ENCODE assay signal across 9 cellular contexts in the genomic region with DNA sequence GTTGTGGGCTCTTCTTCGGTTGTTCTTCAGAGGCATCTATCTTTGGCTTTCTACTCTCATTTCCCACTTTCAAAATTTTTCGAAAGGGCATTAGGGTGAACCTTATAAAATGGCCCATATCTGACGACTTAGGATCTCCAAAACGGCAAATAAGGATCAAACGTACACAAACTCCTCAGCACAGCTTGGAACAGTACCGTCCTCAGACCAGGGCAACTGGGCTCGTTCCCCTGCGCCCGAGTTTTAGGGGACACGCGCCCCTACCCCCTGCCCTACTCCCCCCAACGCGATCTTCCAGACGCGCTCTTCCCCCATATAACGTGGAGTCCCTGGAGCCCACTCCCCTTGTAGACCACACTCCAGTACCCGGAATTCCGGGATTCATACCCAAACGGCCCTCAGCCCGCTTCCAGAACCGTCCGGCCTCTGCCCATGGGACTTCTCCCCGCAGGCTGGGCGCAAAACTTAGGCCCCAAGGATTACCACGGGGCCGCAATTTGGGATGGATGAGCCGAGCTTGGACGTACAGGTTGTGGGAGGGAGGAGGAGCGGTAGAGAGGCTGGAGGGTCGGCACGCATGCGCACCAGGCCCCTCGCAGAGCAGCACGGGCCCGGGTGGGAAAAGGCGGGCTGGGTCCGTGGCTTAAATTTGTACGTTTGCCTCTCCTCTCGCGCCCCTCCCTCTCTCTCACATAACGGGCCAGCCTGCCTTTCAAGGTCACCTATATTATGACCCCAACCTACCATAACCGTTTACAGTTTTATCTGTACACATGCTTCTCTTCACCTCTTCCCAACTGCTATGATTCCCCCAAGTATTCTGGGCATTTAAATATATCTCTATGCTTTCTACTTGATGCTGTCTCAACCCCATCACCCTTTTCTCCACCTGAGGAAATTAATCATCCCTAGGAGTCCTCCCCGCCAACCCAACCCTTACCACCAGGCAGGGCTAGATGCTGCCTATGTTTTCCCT. TPM values are rescaled to one million over a fixed set of nuclear protein-coding genes. Genes with fewer than 3 reads are reported as not detected.
DNase-seq lines count a peak whose midpoint lies in the region; ATAC-seq, FAIRE-seq and TF ChIP-seq lines count a peak whose summit lies in the region.
"Had no signal": no experiment of that assay in that cellular context is flagged by ENCODE, and none has a peak within 500 bp of the region (broad histone marks: within the 10 kb centered on the region; RNA-seq: fewer than 3 reads in every experiment).

No MANE protein-coding gene starts in this region.

- H3K27me3 ChIP-seq in SK-N-SH (ENCODE audit: insufficient read depth) = no peaks in the 10 kb centered on the region
- no peaks in the 10 kb centered on the region for H3K27me3 ChIP-seq in keratinocyte (ENCODE audit: control insufficient read depth, extremely low read depth, insufficient read depth, low read length)

- H4K20me1 ChIP-seq in SK-N-SH (ENCODE audit: insufficient read depth) (no peaks in the 10 kb centered on the region), keratinocyte (ENCODE audit: control insufficient read depth, extremely low read depth, insufficient read depth, low read length) (no peaks in the 10 kb centered on the region)

- H3K9me1 ChIP-seq in keratinocyte (ENCODE audit: control insufficient read depth, extremely low read depth, insufficient read depth, low read length) = no peaks in the 10 kb centered on the region

- 60% methylated on average over 41 of the region's 43 CpGs for WGBS in SK-N-SH (ENCODE audit: low lambda C conversion rate)

- H3K4me2 ChIP-seq in SK-N-SH (peak overlapping the region; percentile 75), keratinocyte (ENCODE audit: control insufficient read depth, extremely low read depth, insufficient read depth, low read depth, low read length) (peak overlapping the region; percentile 72)

- no peak for FAIRE-seq in keratinocyte (lab: Jason Lieb, UNC)
- FAIRE-seq: colon had no signal

- no peaks in the 10 kb centered on the region; the same call in 1 of the 2 replicates for H3K79me2 ChIP-seq in SK-N-SH (ENCODE audit: insufficient read depth)
- no peaks in the 10 kb centered on the region for H3K79me2 ChIP-seq in keratinocyte (ENCODE audit: control insufficient read depth, insufficient read depth, low read length)

- peak overlapping the region; percentile 70 for H3K9ac ChIP-seq in SK-N-SH
- H3K9ac ChIP-seq in keratinocyte (ENCODE audit: control insufficient read depth, extremely low read depth, insufficient read depth, low read length) = peak overlapping the region; percentile 26

- H2AFZ ChIP-seq in SK-N-SH (ENCODE audit: low read depth) (peak overlapping the region; percentile 89), keratinocyte (ENCODE audit: control insufficient read depth, low read length) (peak overlapping the region; percentile 77)

- no peaks in the 10 kb centered on the region for H3K36me3 ChIP-seq in SK-N-SH (replicated peaks in 1 of 2; ENCODE audit: control insufficient read depth in 1 of 2, insufficient read depth in 2 of 2, low read length in 1 of 2)
- no peaks in the 10 kb centered on the region for H3K36me3 ChIP-seq in keratinocyte (ENCODE audit: control insufficient read depth in 2 of 2, extremely low read depth in 1 of 2, insufficient read depth in 2 of 2, low read length in 2 of 2)

- no peaks in the 10 kb centered on the region for H3K36me3 Mint-ChIP-seq in activated naive CD8-positive, alpha-beta T cell treated with anti-CD3 and anti-CD28 coated beads, Interleukin-2, amount 50 U/mL, for 24 hours (ENCODE audit: low read depth)

- no peak for TF ChIP-seq EP300 in SK-N-SH (IDR thresholded peaks at IDR 0.05; ENCODE audit: borderline replicate concordance in 1 of 2, low read depth in 1 of 2, low read length in 1 of 2)

- dilution Hi-C loops in keratinocyte (cut with MboI; ENCODE audit: extremely low pct_ligation_motif_present, low sequenced_read_pairs) = no loop called here

- H3K4me1 ChIP-seq in SK-N-SH (ENCODE audit: control insufficient read depth in 1 of 2, insufficient read depth in 2 of 2, low read depth in 1 of 2, low read length in 1 of 2) (peaks cover 0 to 14% of the 10 kb centered on the region in 2 experiments; a peak in 3 of 4 replicates), keratinocyte (ENCODE audit: control insufficient read depth, extremely low read depth, insufficient read depth, low read length) (no peaks in the 10 kb centered on the region)

- peaks cover 18% of the 10 kb centered on the region for H3F3A ChIP-seq in SK-N-SH (replicated peaks; ENCODE audit: insufficient read depth)

- ATAC-seq in GM18867 (IDR thresholded peaks at IDR 0.05; ENCODE audit: unreplicated experiment) = peak; percentile 70
- ATAC-seq in HG03064 (IDR thresholded peaks at IDR 0.05; ENCODE audit: low read depth, unreplicated experiment) = peak; percentile 74
- ATAC-seq in activated naive CD8-positive, alpha-beta T cell treated with anti-CD3 and anti-CD28 coated beads, Interleukin-2, amount 50 U/mL, for 24 hours = peak; percentile 85
- ATAC-seq in GM21526 (IDR thresholded peaks at IDR 0.05; ENCODE audit: low FRiP score, unreplicated experiment) = no peak
- ATAC-seq in GM18873 (IDR thresholded peaks at IDR 0.05; ENCODE audit: low FRiP score, unreplicated experiment) = no peak

- no peak for TF ChIP-seq CTCF in SK-N-SH (IDR thresholded peaks at IDR 0.05)
- TF ChIP-seq CTCF in keratinocyte (optimal IDR thresholded peaks at IDR 0.05 in 1 of 3, IDR thresholded peaks at IDR 0.05 in 1 of 3, conservative IDR thresholded peaks at IDR 0.05 in 1 of 3; ENCODE audit: extremely low read depth in 1 of 3, insufficient read depth in 2 of 3, low read length in 3 of 3) = no peak

- H3K27ac ChIP-seq in SK-N-SH (ENCODE audit: low read depth in 2 of 2, low read length in 1 of 2) (peak overlapping the region in 1 of 2 experiments; percentile 55; a peak in 1 of 4 replicates), keratinocyte (ENCODE audit: control insufficient read depth, insufficient read depth, low read length) (no peak overlapping the region)

- no peaks in the 10 kb centered on the region for H3K9me2 ChIP-seq in SK-N-SH

- no peak for TF ChIP-seq RAD21 in SK-N-SH (IDR thresholded peaks at IDR 0.05; ENCODE audit: low read length)

- peaks cover 3% of the 10 kb centered on the region for H3K27me3 Mint-ChIP-seq in activated naive CD8-positive, alpha-beta T cell treated with anti-CD3 and anti-CD28 coated beads, Interleukin-2, amount 50 U/mL, for 24 hours

- peak overlapping the region; percentile 60 to 62 for H3K4me3 ChIP-seq in SK-N-SH (ENCODE audit: low read depth in 2 of 2, low read length in 1 of 2)
- peak overlapping the region; percentile 34 to 55 (median 36) for H3K4me3 ChIP-seq in keratinocyte (ENCODE audit: control insufficient read depth in 2 of 3, extremely low read depth in 1 of 3, insufficient read depth in 2 of 3, low read depth in 1 of 3, low read length in 3 of 3)

- H3K9me3 Mint-ChIP-seq in activated naive CD8-positive, alpha-beta T cell treated with anti-CD3 and anti-CD28 coated beads, Interleukin-2, amount 50 U/mL, for 24 hours = no peaks in the 10 kb centered on the region

- CTCF ChIA-PET in SK-N-SH (lab: Yijun Ruan, JAX) = interaction anchor here (2.2 kb wide), 1 partner anchor 13 kb away, joined by 8 read pairs; no protein-coding TSS in a partner anchor

- peak overlapping the region; percentile 71 for H3K4me3 Mint-ChIP-seq in activated naive CD8-positive, alpha-beta T cell treated with anti-CD3 and anti-CD28 coated beads, Interleukin-2, amount 50 U/mL, for 24 hours

- peaks cover 8% of the 10 kb centered on the region for H3K4me1 Mint-ChIP-seq in activated naive CD8-positive, alpha-beta T cell treated with anti-CD3 and anti-CD28 coated beads, Interleukin-2, amount 50 U/mL, for 24 hours

- POLR2A ChIA-PET in SK-N-SH (lab: Yijun Ruan, JAX) = interaction anchor here (2.1 kb wide), 1 partner anchor 18 kb away, joined by 7 read pairs; a partner anchor contains a TSS

- H3K27ac Mint-ChIP-seq in activated naive CD8-positive, alpha-beta T cell treated with anti-CD3 and anti-CD28 coated beads, Interleukin-2, amount 50 U/mL, for 24 hours = peak overlapping the region; percentile 87

- H3K9me3 ChIP-seq in SK-N-SH = no peaks in the 10 kb centered on the region
- H3K9me3 ChIP-seq in keratinocyte (ENCODE audit: control insufficient read depth, low read depth, low read length) = no peaks in the 10 kb centered on the region

- peak; percentile 81 for DNase-seq in SK-N-SH
- DNase-seq in activated naive CD8-positive, alpha-beta T cell treated with anti-CD3 and anti-CD28 coated beads, Interleukin-2, amount 50 U/mL, for 24 hours = peak; percentile 78
- DNase-seq in keratinocyte (ENCODE audit: low read depth, low spot score) = no peak
- peak; percentile 71 for DNase-seq in stimulated activated CD4-positive, alpha-beta T cell treated with anti-CD3 and anti-CD28 coated beads, Interleukin-1b, Interleukin-23, amount 100 ng/mL, for 48 hours

RNA-seq across cellular contexts. Expression of a gene that starts 3.4 kb away (rescaled TPM):
- polyA plus RNA-seq in SK-N-SH (2012; rRNA removed) = 3.9 and 4.1 TPM in 2 replicates
- polyA plus RNA-seq in SK-N-SH (2012; cell fraction: cytosol; rRNA removed) = 4.5 and 4.9 TPM in 2 replicates
- polyA plus RNA-seq in SK-N-SH (2012; cell fraction: nucleus; rRNA removed) = 4.3 and 5.0 TPM in 2 replicates
- polyA plus RNA-seq in keratinocyte = 0.09 to 0.54 TPM (median 0.31 TPM) in 3 replicates
- polyA plus RNA-seq in keratinocyte (2011; ENCODE audit: low read depth) = 0.81 TPM
- 0.13 and 0.22 TPM in 2 replicates for polyA plus RNA-seq in keratinocyte (2011; cell fraction: cytosol; rRNA removed)
- 0.23 and 0.37 TPM in 2 replicates for polyA plus RNA-seq in keratinocyte (2011; cell fraction: nucleus; rRNA removed)
- polyA plus RNA-seq in keratinocyte (2012; ENCODE audit: low replicate concordance) = 0.23 and 0.36 TPM in 2 replicates
- polyA minus RNA-seq in keratinocyte = 0.30 to 0.32 TPM in 2 of 3 replicates, not detected in the other
- not detected for polyA minus RNA-seq in keratinocyte (2011; cell fraction: cytosol; rRNA and poly(A)+ RNA removed)
- 1.2 TPM in 1 of 2 replicates, not detected in the other for polyA minus RNA-seq in keratinocyte (2011; cell fraction: nucleus; rRNA and poly(A)+ RNA removed)

RNA-seq across cellular contexts. Expression of a gene that starts 17.7 kb away (rescaled TPM):
- 50.5 and 62.1 TPM in 2 replicates for polyA plus RNA-seq in SK-N-SH (2012; rRNA removed)
- polyA plus RNA-seq in SK-N-SH (2012; cell fraction: cytosol; rRNA removed) = 14.6 and 16.3 TPM in 2 replicates
- polyA plus RNA-seq in SK-N-SH (2012; cell fraction: nucleus; rRNA removed) = 325 and 378 TPM in 2 replicates
- polyA plus RNA-seq in keratinocyte = 9.1 to 23.8 TPM (median 20.1 TPM) in 3 replicates
- 30.4 TPM for polyA plus RNA-seq in keratinocyte (2011; ENCODE audit: low read depth)
- polyA plus RNA-seq in keratinocyte (2011; cell fraction: cytosol; rRNA removed) = 2.5 and 4.2 TPM in 2 replicates
- polyA plus RNA-seq in keratinocyte (2011; cell fraction: nucleus; rRNA removed) = 58.7 and 79.8 TPM in 2 replicates
- 9.6 and 20.4 TPM in 2 replicates for polyA plus RNA-seq in keratinocyte (2012; ENCODE audit: low replicate concordance)
- 2.6 to 18.8 TPM (median 7.4 TPM) in 3 replicates for polyA minus RNA-seq in keratinocyte
- polyA minus RNA-seq in keratinocyte (2011; cell fraction: cytosol; rRNA and poly(A)+ RNA removed) = 7.3 TPM
- polyA minus RNA-seq in keratinocyte (2011; cell fraction: nucleus; rRNA and poly(A)+ RNA removed) = 14.8 and 21.6 TPM in 2 replicates

RNA-seq across cellular contexts. Expression of a gene that starts 34.9 kb away (rescaled TPM):
- polyA plus RNA-seq in SK-N-SH (2012; rRNA removed) (30.5 and 37.1 TPM in 2 replicates), keratinocyte (32.9 to 70.2 TPM (median 45.3 TPM) in 3 replicates)
- polyA plus RNA-seq in SK-N-SH (2012; cell fraction: cytosol; rRNA removed) = 48.4 and 70.0 TPM in 2 replicates
- 9.8 and 13.7 TPM in 2 replicates for polyA plus RNA-seq in SK-N-SH (2012; cell fraction: nucleus; rRNA removed)
- 6.0 TPM for polyA plus RNA-seq in keratinocyte (2011; ENCODE audit: low read depth)
- polyA plus RNA-seq in keratinocyte (2011; cell fraction: cytosol; rRNA removed) = 32.3 and 73.5 TPM in 2 replicates
- polyA plus RNA-seq in keratinocyte (2011; cell fraction: nucleus; rRNA removed) = 15.7 and 24.8 TPM in 2 replicates
- polyA plus RNA-seq in keratinocyte (2012; ENCODE audit: low replicate concordance) = 33.0 and 46.1 TPM in 2 replicates
- polyA minus RNA-seq in keratinocyte = 4.1 to 24.3 TPM (median 15.4 TPM) in 3 replicates
- polyA minus RNA-seq in keratinocyte (2011; cell fraction: cytosol; rRNA and poly(A)+ RNA removed) = 10.2 TPM
- polyA minus RNA-seq in keratinocyte (2011; cell fraction: nucleus; rRNA and poly(A)+ RNA removed) = 1.9 and 3.3 TPM in 2 replicates

RNA-seq across cellular contexts. Expression of a gene that starts 54.2 kb away (rescaled TPM):
- 27.7 and 45.0 TPM in 2 replicates for polyA plus RNA-seq in SK-N-SH (2012; rRNA removed)
- polyA plus RNA-seq in SK-N-SH (2012; cell fraction: cytosol; rRNA removed) = 53.6 and 68.2 TPM in 2 replicates
- polyA plus RNA-seq in SK-N-SH (2012; cell fraction: nucleus; rRNA removed) = 13.1 and 31.1 TPM in 2 replicates
- 52.6 to 105 TPM (median 65.6 TPM) in 3 replicates for polyA plus RNA-seq in keratinocyte
- 16.8 TPM for polyA plus RNA-seq in keratinocyte (2011; ENCODE audit: low read depth)
- 67.2 and 133 TPM in 2 replicates for polyA plus RNA-seq in keratinocyte (2011; cell fraction: cytosol; rRNA removed)
- polyA plus RNA-seq in keratinocyte (2011; cell fraction: nucleus; rRNA removed) = 45.5 and 62.4 TPM in 2 replicates
- polyA plus RNA-seq in keratinocyte (2012; ENCODE audit: low replicate concordance) = 50.2 and 63.8 TPM in 2 replicates
- polyA minus RNA-seq in keratinocyte = 1.9 to 25.6 TPM (median 14.6 TPM) in 3 replicates
- polyA minus RNA-seq in keratinocyte (2011; cell fraction: cytosol; rRNA and poly(A)+ RNA removed) = 11.7 TPM
- 4.5 and 9.4 TPM in 2 replicates for polyA minus RNA-seq in keratinocyte (2011; cell fraction: nucleus; rRNA and poly(A)+ RNA removed)

RNA-seq across cellular contexts. Expression of a gene that starts 55.5 kb away (rescaled TPM):
- polyA plus RNA-seq in SK-N-SH (2012; rRNA removed) (0.21 and 0.31 TPM in 2 replicates), keratinocyte (0.19 to 0.55 TPM (median 0.37 TPM) in 3 replicates)
- 0.28 and 0.31 TPM in 2 replicates for polyA plus RNA-seq in SK-N-SH (2012; cell fraction: cytosol; rRNA removed)
- polyA plus RNA-seq in SK-N-SH (2012; cell fraction: nucleus; rRNA removed) = 0.43 and 0.80 TPM in 2 replicates
- 3.7 TPM for polyA plus RNA-seq in keratinocyte (2011; ENCODE audit: low read depth)
- 0.23 and 0.43 TPM in 2 replicates for polyA plus RNA-seq in keratinocyte (2011; cell fraction: cytosol; rRNA removed)
- 0.62 and 0.72 TPM in 2 replicates for polyA plus RNA-seq in keratinocyte (2011; cell fraction: nucleus; rRNA removed)
- 0.45 and 0.87 TPM in 2 replicates for polyA plus RNA-seq in keratinocyte (2012; ENCODE audit: low replicate concordance)
- polyA minus RNA-seq in keratinocyte = 1.2 to 1.5 TPM in 2 of 3 replicates, not detected in the other
- polyA minus RNA-seq in keratinocyte (2011; cell fraction: cytosol; rRNA and poly(A)+ RNA removed) = not detected
- polyA minus RNA-seq in keratinocyte (2011; cell fraction: nucleus; rRNA and poly(A)+ RNA removed) = 1.1 and 1.9 TPM in 2 replicates

Comparison
In these comparisons a context has a peak if more than half of its experiments do, and no peak if none do; other contexts are left out.
1. ATAC-seq: peak in GM18867 (single experiment), HG03064 (single experiment) and activated naive CD8-positive, alpha-beta T cell treated with anti-CD3 and anti-CD28 coated beads, Interleukin-2, amount 50 U/mL, for 24 hours (single experiment); none in GM21526 (single experiment) and GM18873 (single experiment).